In the genomic region with DNA sequence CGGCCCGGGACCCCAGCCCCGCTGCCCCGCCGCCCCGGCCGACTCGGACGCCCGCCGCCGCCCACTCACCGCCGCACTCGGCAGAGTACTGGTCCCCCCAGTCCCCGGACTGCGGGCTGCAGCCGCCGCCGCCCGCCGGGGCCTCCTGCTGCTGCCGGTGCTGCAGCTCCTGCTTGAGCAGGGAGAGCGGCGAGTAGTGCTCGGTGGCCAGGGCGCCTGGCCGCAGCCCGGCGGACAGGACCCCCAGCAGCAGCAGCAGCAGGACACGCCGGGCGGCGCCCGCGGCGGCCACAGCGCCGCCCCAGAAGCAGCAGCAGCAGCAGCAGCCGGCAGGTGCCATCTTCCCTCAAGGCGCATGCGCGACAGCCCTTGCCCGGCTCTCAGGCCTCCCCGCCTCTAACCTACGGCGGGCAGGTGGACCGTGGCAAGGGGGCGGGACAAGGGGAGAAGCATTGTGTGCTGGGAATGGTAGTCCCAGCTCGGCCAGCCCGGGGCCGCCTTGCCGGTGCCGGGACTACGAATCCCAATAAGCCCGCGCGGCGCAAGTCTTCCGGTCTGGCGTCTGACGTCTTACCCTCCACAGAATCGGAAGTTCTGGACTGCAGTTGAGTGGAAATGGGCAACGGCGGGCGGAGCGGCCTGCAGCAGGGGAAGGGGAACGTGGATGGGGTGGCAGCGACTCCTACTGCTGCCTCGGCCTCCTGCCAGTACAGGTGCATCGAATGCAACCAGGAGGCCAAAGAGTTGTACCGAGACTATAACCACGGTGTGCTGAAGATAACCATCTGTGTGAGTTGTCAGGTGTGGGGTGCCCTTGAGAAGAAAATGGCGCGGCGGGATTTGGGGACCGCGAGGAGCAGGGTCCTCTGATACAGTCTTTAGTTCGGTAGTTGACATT, we compare ENCODE assay signal across 8 cellular contexts. TPM values are rescaled to one million over a fixed set of nuclear protein-coding genes. Genes with fewer than 3 reads are reported as not detected.
DNase-seq lines count a peak whose midpoint lies in the region; ATAC-seq and TF ChIP-seq lines count a peak whose summit lies in the region.

TSS of gene ARV1 (plus strand) at position 604 of the 898 bp plus-strand sequence. CDS start at position 616, 12 bp downstream.
A gene with protein sequence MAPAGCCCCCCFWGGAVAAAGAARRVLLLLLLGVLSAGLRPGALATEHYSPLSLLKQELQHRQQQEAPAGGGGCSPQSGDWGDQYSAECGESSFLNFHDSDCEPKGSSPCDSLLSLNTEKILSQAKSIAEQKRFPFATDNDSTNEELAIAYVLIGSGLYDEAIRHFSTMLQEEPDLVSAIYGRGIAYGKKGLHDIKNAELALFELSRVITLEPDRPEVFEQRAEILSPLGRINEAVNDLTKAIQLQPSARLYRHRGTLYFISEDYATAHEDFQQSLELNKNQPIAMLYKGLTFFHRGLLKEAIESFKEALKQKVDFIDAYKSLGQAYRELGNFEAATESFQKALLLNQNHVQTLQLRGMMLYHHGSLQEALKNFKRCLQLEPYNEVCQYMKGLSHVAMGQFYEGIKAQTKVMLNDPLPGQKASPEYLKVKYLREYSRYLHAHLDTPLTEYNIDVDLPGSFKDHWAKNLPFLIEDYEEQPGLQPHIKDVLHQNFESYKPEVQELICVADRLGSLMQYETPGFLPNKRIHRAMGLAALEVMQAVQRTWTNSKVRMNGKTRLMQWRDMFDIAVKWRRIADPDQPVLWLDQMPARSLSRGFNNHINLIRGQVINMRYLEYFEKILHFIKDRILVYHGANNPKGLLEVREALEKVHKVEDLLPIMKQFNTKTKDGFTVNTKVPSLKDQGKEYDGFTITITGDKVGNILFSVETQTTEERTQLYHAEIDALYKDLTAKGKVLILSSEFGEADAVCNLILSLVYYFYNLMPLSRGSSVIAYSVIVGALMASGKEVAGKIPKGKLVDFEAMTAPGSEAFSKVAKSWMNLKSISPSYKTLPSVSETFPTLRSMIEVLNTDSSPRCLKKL (minus strand): TSS at position 371 of the 898 bp plus-strand sequence. CDS start 31 bp downstream, at position 340.

- peak within 1 kb of the TSS; percentile 95 for H2AFZ ChIP-seq in Loucy (ENCODE audit: low read length)

- peaks cover 43% of the 10 kb centered on the region for H3K27me3 ChIP-seq in H7 (ENCODE audit: control insufficient read depth, insufficient read depth, low read length)
- H3K27me3 ChIP-seq in Loucy (ENCODE audit: insufficient read depth, low read length, poor library complexity, severe bottlenecking), result no peaks in the 10 kb centered on the region

- no peaks in the 10 kb centered on the region for H3K9me2 ChIP-seq in Loucy (replicated peaks; ENCODE audit: low read depth, low read length)

- no peaks in the 10 kb centered on the region for H3K36me3 Mint-ChIP-seq in natural killer cell

- peaks cover 20% of the 10 kb centered on the region for H4K20me1 ChIP-seq in Loucy (ENCODE audit: insufficient read depth, low read length, poor library complexity, severe bottlenecking)

- in situ Hi-C loops in G401 (cut with HindIII; ENCODE audit: low sequenced_read_pairs), result no loop called here

- H3K4me3 Mint-ChIP-seq in natural killer cell, result peak within 1 kb of the TSS; percentile 99

- H3K4me1 Mint-ChIP-seq in natural killer cell, result peaks cover 31 to 49% of the 10 kb centered on the region in 2 donors

- no peaks in the 10 kb centered on the region for H3F3A ChIP-seq in Loucy (ENCODE audit: low read depth)

- no peaks in the 10 kb centered on the region for H3K9me3 Mint-ChIP-seq in natural killer cell

- H3K27ac Mint-ChIP-seq in natural killer cell, result peak within 1 kb of the TSS in 1 of 2 donors; percentile 97

- intact Hi-C loops in natural killer cell (cut with micrococcal nuclease), result loop anchor here (1.0 to 5.0 kb wide), 5 partner anchors 60 to 549 kb away; partner anchors contain the start of genes COG2, EXOC8, SPRTN and TSNAX

- TF ChIP-seq POLR2A in Raji (IDR thresholded peaks at IDR 0.05; ENCODE audit: insufficient read depth, low read depth, low read length), result peak; percentile 85

- no peaks in the 10 kb centered on the region for H3K9me3 ChIP-seq in Loucy (ENCODE audit: insufficient read depth, low read depth, low read length)

- H3K4me2 ChIP-seq in Loucy (ENCODE audit: low read depth, low read length, poor library complexity, severe bottlenecking), result peak within 1 kb of the TSS; percentile 93

- H3K4me3 ChIP-seq in H7 (ENCODE audit: insufficient read depth, low read depth, low read length) (peak within 1 kb of the TSS; percentile 76), Loucy (ENCODE audit: low read length, poor library complexity, severe bottlenecking) (peak within 1 kb of the TSS; percentile 96), fibroblast of mammary gland (ENCODE audit: control insufficient read depth, low read depth, low read length) (peak within 1 kb of the TSS; percentile 77)

- H3K4me1 ChIP-seq in Loucy (ENCODE audit: insufficient read depth, low read length, poor library complexity, severe bottlenecking), result peaks cover 32% of the 10 kb centered on the region

- peak within 1 kb of the TSS; percentile 86 for H3K9ac ChIP-seq in Loucy (ENCODE audit: low read depth, low read length, poor library complexity, severe bottlenecking)

- peak; percentile 63 for TF ChIP-seq CTCF in Loucy (conservative IDR thresholded peaks at IDR 0.05; ENCODE audit: low read length)
- no peak for TF ChIP-seq CTCF in fibroblast of mammary gland (conservative IDR thresholded peaks at IDR 0.05; ENCODE audit: control insufficient read depth, insufficient read depth, low read depth, low read length)
- TF ChIP-seq CTCF in natural killer cell (IDR thresholded peaks at IDR 0.05), result peak; percentile 35

- peak; percentile 99 for DNase-seq in G401 (ENCODE audit: low spot score)
- peak; percentile 98 for DNase-seq in H7
- peak; percentile 94 for DNase-seq in activated T-helper 9 cell treated with anti-CD3 and anti-CD28 coated beads, Interleukin-2, amount 50 U/mL, for 16 hours (ENCODE audit: low read depth)
- peak; percentile 96 for DNase-seq in fibroblast of mammary gland (ENCODE audit: low read depth)
- peak; percentile 92 for DNase-seq in natural killer cell
- peak; percentile 98 for DNase-seq in stimulated activated naive CD4-positive, alpha-beta T cell treated with Interleukin-2 at 50 U/mL for 16 hours (lab: John Stamatoyannopoulos, UW)

- H3K79me2 ChIP-seq in Loucy (ENCODE audit: insufficient read depth, low read length), result peaks cover 16% of the 10 kb centered on the region

- no peaks in the 10 kb centered on the region for H3K27me3 Mint-ChIP-seq in natural killer cell (ENCODE audit: low read depth in 2 of 2)

- H3K36me3 ChIP-seq in H7 (replicated peaks; ENCODE audit: control insufficient read depth, insufficient read depth, low read length), result no peaks in the 10 kb centered on the region
- H3K36me3 ChIP-seq in Loucy (ENCODE audit: insufficient read depth, low read length), result no peaks in the 10 kb centered on the region

- peak; percentile 94 to 99 (median 94) for ATAC-seq in natural killer cell

RNA-seq across cellular contexts. Expression of gene ARV1, which starts in this region (rescaled TPM):
- 12.2 and 13.5 TPM in 2 replicates for total RNA-seq in G401 (2014; rRNA removed; shearing (Covaris generic))
- total RNA-seq in H7 (2014; rRNA removed; shearing (Covaris generic)), result 16.5 and 19.8 TPM in 2 replicates
- total RNA-seq in natural killer cell, result 1 to 10 TPM; 7.2 to 7.6 (median 7.3) TPM

RNA-seq across cellular contexts. Expression of the second gene that starts in this region (rescaled TPM):
- 3.5 and 14.8 TPM in 2 replicates for total RNA-seq in G401 (2014; rRNA removed; shearing (Covaris generic))
- 7.3 and 10.5 TPM in 2 replicates for total RNA-seq in H7 (2014; rRNA removed; shearing (Covaris generic))
- total RNA-seq in natural killer cell, result 10 to 100 TPM; 72.4 to 90.1 (median 80.4) TPM

Comparison
In these comparisons a context has a peak if more than half of its experiments do, and no peak if none do; other contexts are left out.
1. Peak in every context shown above with its lines: DNase-seq, ATAC-seq and H3K4me3 ChIP-seq.